Comparison of ENCODE assay signal across 8 cellular contexts in genomic region chr10:103481974-103482531, GRCh38. TPM values are rescaled to one million over a fixed set of nuclear protein-coding genes. Genes with fewer than 3 reads are reported as not detected.
DNase-seq lines count a peak whose midpoint lies in the region; ATAC-seq and TF ChIP-seq lines count a peak whose summit lies in the region.

No MANE protein-coding gene starts in this region.

- H3K27me3 ChIP-seq in brain microvascular endothelial cell (replicated peaks) = no peaks in the 10 kb centered on the region
- H3K27me3 ChIP-seq in kidney epithelial cell (ENCODE audit: control insufficient read depth, insufficient read depth, low read length) = peaks cover 3% of the 10 kb centered on the region
- H3K27me3 ChIP-seq in thoracic aorta (replicated peaks; ENCODE audit: insufficient read depth) = no peaks in the 10 kb centered on the region

- H3K4me3 ChIP-seq in brain microvascular endothelial cell (ENCODE audit: low read depth, low read length) (no peak overlapping the region), kidney epithelial cell (ENCODE audit: low read depth, low read length) (no peak overlapping the region), thoracic aorta (no peak overlapping the region)

- H3K4me1 ChIP-seq in thoracic aorta (ENCODE audit: control insufficient read depth in 1 of 2, low read depth in 2 of 2) = no peaks in the 10 kb centered on the region

- in situ Hi-C loops in brain microvascular endothelial cell (cut with HindIII; ENCODE audit: low pct_ligation_motif_present, low sequenced_read_pairs) = no loop called here

- no peak for DNase-seq in Right ventricle myocardium inferior (ENCODE audit: missing footprints)
- DNase-seq in cardiac septum (ENCODE audit: low spot score) = no peak
- DNase-seq in NOMO-1 (lab: John Stamatoyannopoulos, UW; ENCODE audit: unreplicated experiment in 2 of 2) = peak; percentile 63 to 84
- peak; percentile 57 for DNase-seq in brain microvascular endothelial cell
- DNase-seq in kidney epithelial cell (ENCODE audit: low read depth) = no peak
- DNase-seq in thoracic aorta (ENCODE audit: low spot score) = no peak
- DNase-seq in substantia nigra (lab: John Stamatoyannopoulos, UW) = no peak

- H3K27ac ChIP-seq in brain microvascular endothelial cell (no peak overlapping the region), thoracic aorta (no peak overlapping the region), substantia nigra (ENCODE audit: low read depth, low read length, poor library complexity, severe bottlenecking) (no peak overlapping the region)

- TF ChIP-seq CTCF in brain microvascular endothelial cell (IDR thresholded peaks at IDR 0.05; ENCODE audit: low read depth, low read length, missing control alignments) (peak; percentile 71), kidney epithelial cell (IDR thresholded peaks at IDR 0.05; ENCODE audit: insufficient read depth, low read length, poor library complexity, severe bottlenecking) (peak; percentile 68), thoracic aorta (IDR thresholded peaks at IDR 0.05) (peak; percentile 72)

- H3K9me3 ChIP-seq in thoracic aorta = no peaks in the 10 kb centered on the region

- no peaks in the 10 kb centered on the region for H3K36me3 ChIP-seq in brain microvascular endothelial cell (replicated peaks)
- H3K36me3 ChIP-seq in kidney epithelial cell (ENCODE audit: control insufficient read depth, insufficient read depth, low read length) = no peaks in the 10 kb centered on the region
- no peaks in the 10 kb centered on the region for H3K36me3 ChIP-seq in thoracic aorta

- peak; percentile 59 for ATAC-seq in Right ventricle myocardium inferior
- peak; percentile 73 for ATAC-seq in HG03159 (IDR thresholded peaks at IDR 0.05; ENCODE audit: unreplicated experiment)
- no peak for ATAC-seq in thoracic aorta (ENCODE audit: insufficient number of reproducible peaks, low FRiP score, low read depth)

- intact Hi-C loops in Right ventricle myocardium inferior (cut with DNase I) = no loop called here
- intact Hi-C loops in cardiac septum (cut with DNase I) = loop anchor here (2.0 kb wide), 1 partner anchor 65 kb away; no protein-coding TSS in a partner anchor

RNA-seq across cellular contexts. Expression of gene CALHM3, which starts 3.0 kb away (rescaled TPM):
- total RNA-seq in Right ventricle myocardium inferior = not detected
- not detected for total RNA-seq in cardiac septum
- total RNA-seq in kidney epithelial cell = not detected in 2 replicates
- not detected for total RNA-seq in thoracic aorta

RNA-seq across cellular contexts. Expression of gene NEURL1, which starts 11.5 kb away (rescaled TPM):
- total RNA-seq in Right ventricle myocardium inferior = 0.05 TPM
- total RNA-seq in cardiac septum = 0.54 TPM
- 1.3 and 2.1 TPM in 2 replicates for total RNA-seq in kidney epithelial cell
- under 1 TPM in 1 of 2 donors, not detected in 1; 0.28 TPM for total RNA-seq in thoracic aorta

RNA-seq across cellular contexts. Expression of gene CALHM1, which starts 23.4 kb away (rescaled TPM):
- not detected for total RNA-seq in Right ventricle myocardium inferior
- not detected for total RNA-seq in cardiac septum
- total RNA-seq in kidney epithelial cell = not detected in 2 replicates
- not detected for total RNA-seq in thoracic aorta

RNA-seq across cellular contexts. Expression of gene CALHM2, which starts 29.9 kb away (rescaled TPM):
- total RNA-seq in Right ventricle myocardium inferior (15.2 TPM), cardiac septum (12.7 TPM), kidney epithelial cell (0.07 and 0.25 TPM in 2 replicates), thoracic aorta (100 to 1,000 TPM in 1 of 2 donors, 10 to 100 TPM in 1; 98.4 to 113 TPM)

Comparison
In these comparisons a context has a peak if more than half of its experiments do, and no peak if none do; other contexts are left out.
1. DNase-seq: peak in NOMO-1 (2 of 2) and brain microvascular endothelial cell (single experiment); none in Right ventricle myocardium inferior (single experiment), cardiac septum (single experiment), kidney epithelial cell (single experiment), thoracic aorta (single experiment) and substantia nigra (0 of 49).
2. Peak in every context shown above with its lines, with median percentiles within 50 percentile points of each other: CTCF ChIP-seq.